ENCODE assay signal across 1 cellular context in the genomic region with DNA sequence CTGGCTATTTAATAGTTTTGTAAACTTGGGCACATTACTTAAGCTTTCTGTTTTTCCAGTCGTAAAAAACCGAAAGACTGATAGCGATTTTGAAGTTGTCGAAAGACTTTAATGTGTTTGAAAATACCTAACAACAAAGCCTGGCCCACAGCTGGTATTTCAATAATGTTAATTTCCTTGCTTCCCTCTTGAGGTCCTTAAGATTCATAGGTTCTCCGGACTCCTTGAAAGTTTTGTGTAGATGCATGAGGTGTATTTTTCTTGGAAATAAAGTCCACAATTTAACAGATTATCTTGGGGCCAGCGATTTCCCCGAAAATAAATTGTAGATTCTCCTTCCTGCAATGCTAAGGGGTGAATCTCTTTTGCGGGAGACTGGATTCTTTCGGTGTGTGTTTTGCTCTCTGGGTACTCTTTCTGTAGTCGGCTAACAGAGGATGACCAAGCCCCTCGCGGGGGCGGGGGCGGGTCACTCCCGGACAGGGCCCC.
TF ChIP-seq lines count a peak whose summit lies in the region.

No MANE protein-coding gene starts in this region.

TF ChIP-seq in HepG2, 621 proteins besides CTCF, POLR2A, EP300 and RAD21 (continued from another document):
- TF ChIP-seq, protein P1, sequence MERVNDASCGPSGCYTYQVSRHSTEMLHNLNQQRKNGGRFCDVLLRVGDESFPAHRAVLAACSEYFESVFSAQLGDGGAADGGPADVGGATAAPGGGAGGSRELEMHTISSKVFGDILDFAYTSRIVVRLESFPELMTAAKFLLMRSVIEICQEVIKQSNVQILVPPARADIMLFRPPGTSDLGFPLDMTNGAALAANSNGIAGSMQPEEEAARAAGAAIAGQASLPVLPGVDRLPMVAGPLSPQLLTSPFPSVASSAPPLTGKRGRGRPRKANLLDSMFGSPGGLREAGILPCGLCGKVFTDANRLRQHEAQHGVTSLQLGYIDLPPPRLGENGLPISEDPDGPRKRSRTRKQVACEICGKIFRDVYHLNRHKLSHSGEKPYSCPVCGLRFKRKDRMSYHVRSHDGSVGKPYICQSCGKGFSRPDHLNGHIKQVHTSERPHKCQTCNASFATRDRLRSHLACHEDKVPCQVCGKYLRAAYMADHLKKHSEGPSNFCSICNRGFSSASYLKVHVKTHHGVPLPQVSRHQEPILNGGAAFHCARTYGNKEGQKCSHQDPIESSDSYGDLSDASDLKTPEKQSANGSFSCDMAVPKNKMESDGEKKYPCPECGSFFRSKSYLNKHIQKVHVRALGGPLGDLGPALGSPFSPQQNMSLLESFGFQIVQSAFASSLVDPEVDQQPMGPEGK (CRISPR knock-in tag; IDR thresholded peaks at IDR 0.05), result peak; percentile 98; the same call in 1 of the 2 replicates
- TF ChIP-seq, protein P2, sequence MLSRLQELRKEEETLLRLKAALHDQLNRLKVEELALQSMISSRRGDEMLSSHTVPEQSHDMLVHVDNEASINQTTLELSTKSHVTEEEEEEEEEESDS (CRISPR knock-in tag; IDR thresholded peaks at IDR 0.05; ENCODE audit: borderline replicate concordance), result 0 out of 2 replicates have a peak, but pooled peaks have one; percentile 24
- TF ChIP-seq MAZ (IDR thresholded peaks at IDR 0.05; ENCODE audit: borderline replicate concordance, low read depth, low read length) (peak; percentile 97), MAZ (CRISPR knock-in tag; IDR thresholded peaks at IDR 0.05; ENCODE audit: low read depth) (no peak), POLR2AphosphoS5 (IDR thresholded peaks at IDR 0.05; ENCODE audit: low read depth, low read length) (peak; percentile 71), SMC3 (IDR thresholded peaks at IDR 0.05; ENCODE audit: low read length) (0 out of 2 replicates have a peak, but pooled peaks have one; percentile 0), KLF12 (CRISPR knock-in tag; IDR thresholded peaks at IDR 0.05; ENCODE audit: borderline replicate concordance) (0 out of 2 replicates have a peak, but pooled peaks have one; percentile 4), ZSCAN9 (CRISPR knock-in tag; IDR thresholded peaks at IDR 0.05; ENCODE audit: borderline replicate concordance) (0 out of 2 replicates have a peak, but pooled peaks have one; percentile 5), ZNF33B (CRISPR knock-in tag; IDR thresholded peaks at IDR 0.05) (no peak)
- TF ChIP-seq, protein P3, sequence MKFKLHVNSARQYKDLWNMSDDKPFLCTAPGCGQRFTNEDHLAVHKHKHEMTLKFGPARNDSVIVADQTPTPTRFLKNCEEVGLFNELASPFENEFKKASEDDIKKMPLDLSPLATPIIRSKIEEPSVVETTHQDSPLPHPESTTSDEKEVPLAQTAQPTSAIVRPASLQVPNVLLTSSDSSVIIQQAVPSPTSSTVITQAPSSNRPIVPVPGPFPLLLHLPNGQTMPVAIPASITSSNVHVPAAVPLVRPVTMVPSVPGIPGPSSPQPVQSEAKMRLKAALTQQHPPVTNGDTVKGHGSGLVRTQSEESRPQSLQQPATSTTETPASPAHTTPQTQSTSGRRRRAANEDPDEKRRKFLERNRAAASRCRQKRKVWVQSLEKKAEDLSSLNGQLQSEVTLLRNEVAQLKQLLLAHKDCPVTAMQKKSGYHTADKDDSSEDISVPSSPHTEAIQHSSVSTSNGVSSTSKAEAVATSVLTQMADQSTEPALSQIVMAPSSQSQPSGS (CRISPR knock-in tag; IDR thresholded peaks at IDR 0.05), result no peak
- TF ChIP-seq, protein P4, sequence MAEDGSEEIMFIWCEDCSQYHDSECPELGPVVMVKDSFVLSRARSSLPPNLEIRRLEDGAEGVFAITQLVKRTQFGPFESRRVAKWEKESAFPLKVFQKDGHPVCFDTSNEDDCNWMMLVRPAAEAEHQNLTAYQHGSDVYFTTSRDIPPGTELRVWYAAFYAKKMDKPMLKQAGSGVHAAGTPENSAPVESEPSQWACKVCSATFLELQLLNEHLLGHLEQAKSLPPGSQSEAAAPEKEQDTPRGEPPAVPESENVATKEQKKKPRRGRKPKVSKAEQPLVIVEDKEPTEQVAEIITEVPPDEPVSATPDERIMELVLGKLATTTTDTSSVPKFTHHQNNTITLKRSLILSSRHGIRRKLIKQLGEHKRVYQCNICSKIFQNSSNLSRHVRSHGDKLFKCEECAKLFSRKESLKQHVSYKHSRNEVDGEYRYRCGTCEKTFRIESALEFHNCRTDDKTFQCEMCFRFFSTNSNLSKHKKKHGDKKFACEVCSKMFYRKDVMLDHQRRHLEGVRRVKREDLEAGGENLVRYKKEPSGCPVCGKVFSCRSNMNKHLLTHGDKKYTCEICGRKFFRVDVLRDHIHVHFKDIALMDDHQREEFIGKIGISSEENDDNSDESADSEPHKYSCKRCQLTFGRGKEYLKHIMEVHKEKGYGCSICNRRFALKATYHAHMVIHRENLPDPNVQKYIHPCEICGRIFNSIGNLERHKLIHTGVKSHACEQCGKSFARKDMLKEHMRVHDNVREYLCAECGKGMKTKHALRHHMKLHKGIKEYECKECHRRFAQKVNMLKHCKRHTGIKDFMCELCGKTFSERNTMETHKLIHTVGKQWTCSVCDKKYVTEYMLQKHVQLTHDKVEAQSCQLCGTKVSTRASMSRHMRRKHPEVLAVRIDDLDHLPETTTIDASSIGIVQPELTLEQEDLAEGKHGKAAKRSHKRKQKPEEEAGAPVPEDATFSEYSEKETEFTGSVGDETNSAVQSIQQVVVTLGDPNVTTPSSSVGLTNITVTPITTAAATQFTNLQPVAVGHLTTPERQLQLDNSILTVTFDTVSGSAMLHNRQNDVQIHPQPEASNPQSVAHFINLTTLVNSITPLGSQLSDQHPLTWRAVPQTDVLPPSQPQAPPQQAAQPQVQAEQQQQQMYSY (CRISPR knock-in tag; IDR thresholded peaks at IDR 0.05), result no peak
- TF ChIP-seq, protein P5, sequence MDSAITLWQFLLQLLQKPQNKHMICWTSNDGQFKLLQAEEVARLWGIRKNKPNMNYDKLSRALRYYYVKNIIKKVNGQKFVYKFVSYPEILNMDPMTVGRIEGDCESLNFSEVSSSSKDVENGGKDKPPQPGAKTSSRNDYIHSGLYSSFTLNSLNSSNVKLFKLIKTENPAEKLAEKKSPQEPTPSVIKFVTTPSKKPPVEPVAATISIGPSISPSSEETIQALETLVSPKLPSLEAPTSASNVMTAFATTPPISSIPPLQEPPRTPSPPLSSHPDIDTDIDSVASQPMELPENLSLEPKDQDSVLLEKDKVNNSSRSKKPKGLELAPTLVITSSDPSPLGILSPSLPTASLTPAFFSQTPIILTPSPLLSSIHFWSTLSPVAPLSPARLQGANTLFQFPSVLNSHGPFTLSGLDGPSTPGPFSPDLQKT (CRISPR knock-in tag; IDR thresholded peaks at IDR 0.05; ENCODE audit: borderline replicate concordance), result no peak
